Comparison of ENCODE assay signal across 20 cellular contexts in the genomic region with DNA sequence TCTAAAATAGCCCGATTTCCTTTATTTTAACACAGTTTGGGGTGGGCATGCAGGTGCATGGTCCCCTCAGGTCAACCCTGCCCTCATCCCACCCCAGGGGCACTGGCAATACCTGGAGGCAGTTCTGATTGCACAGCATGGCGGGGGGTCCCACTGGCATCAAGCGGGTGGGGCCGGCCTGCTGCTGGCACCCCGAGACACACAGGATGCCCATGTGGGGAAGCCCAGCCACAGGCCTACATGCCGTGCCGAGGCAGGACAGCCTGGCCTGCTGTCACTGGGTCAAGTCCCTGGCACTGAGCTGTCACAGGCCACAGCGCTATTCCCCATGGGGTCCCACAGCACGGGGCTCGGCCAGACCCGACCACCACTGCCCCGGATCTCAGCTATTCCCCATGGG. TPM values are rescaled to one million over a fixed set of nuclear protein-coding genes. Genes with fewer than 3 reads are reported as not detected.
"Had no signal": no experiment of that assay in that cellular context is flagged by ENCODE, and none has a peak within 500 bp of the region (broad histone marks: within the 10 kb centered on the region; RNA-seq: fewer than 3 reads in every experiment).

No MANE protein-coding gene starts in this region.

- H3K27ac ChIP-seq: esophagus squamous epithelium, foreskin keratinocyte, left ventricle myocardium inferior, testis, tibial nerve had no signal

- DNase-seq: cerebellar nuclear complex; dermis blood vessel endothelial cell; esophagus squamous epithelium; foreskin keratinocyte; immature natural killer cell; left cardiac atrium; left ventricle myocardium inferior; mesendoderm; right cardiac atrium; stimulated activated CD4-positive, alpha-beta T cell treated with anti-CD3 and anti-CD28 coated beads, Interleukin-2, amount 100 ng/mL, for 24 hours; stimulated activated CD4-positive, alpha-beta T cell treated with anti-CD3 and anti-CD28 coated beads, Interleukin-4, amount 100 ng/mL, for 4 hours; stimulated activated naive B cell treated with anti-CD40 and anti-IgM and Interleukin-4, amounts not matched to agents 10 μg/mL and 1 μg/mL and 100 μg/mL, for 72 hours; stimulated activated naive CD8-positive, alpha-beta T cell treated with anti-CD3 and anti-CD28 coated beads, Interleukin-15, amount 100 ng/mL, for 72 hours; testis had no signal

- H3K4me1 ChIP-seq: foreskin keratinocyte had no signal

- H3K27ac Mint-ChIP-seq: immature natural killer cell; natural killer cell treated with Interleukin-12 subunit alpha and Interleukin-12 subunit beta and Interleukin-15 and Interleukin-18, amount 100 ng/mL, for 72 hours; progenitor cell of endocrine pancreas; stimulated activated naive B cell treated with anti-CD40 and anti-IgM and Interleukin-4, amounts not matched to agents 10 μg/mL and 1 μg/mL and 100 μg/mL, for 72 hours; stimulated activated naive CD8-positive, alpha-beta T cell treated with anti-CD3 and anti-CD28 coated beads, Interleukin-15, amount 100 ng/mL, for 72 hours had no signal

- H3K4me1 Mint-ChIP-seq: immature natural killer cell had no signal

- H3K27me3 ChIP-seq: testis had no signal

- H3K4me3 Mint-ChIP-seq: immature natural killer cell; natural killer cell treated with Interleukin-12 subunit alpha and Interleukin-12 subunit beta and Interleukin-15 and Interleukin-18, amount 100 ng/mL, for 72 hours; stimulated activated naive B cell treated with anti-CD40 and anti-IgM and Interleukin-4, amounts not matched to agents 10 μg/mL and 1 μg/mL and 100 μg/mL, for 72 hours; stimulated activated naive CD8-positive, alpha-beta T cell treated with anti-CD3 and anti-CD28 coated beads, Interleukin-15, amount 100 ng/mL, for 72 hours had no signal

- H3K9me3 ChIP-seq: esophagus squamous epithelium, left ventricle myocardium inferior, testis, tibial nerve had no signal

- H3K9me3 Mint-ChIP-seq: immature natural killer cell; natural killer cell treated with Interleukin-12 subunit alpha and Interleukin-12 subunit beta and Interleukin-15 and Interleukin-18, amount 100 ng/mL, for 72 hours; stimulated activated naive CD8-positive, alpha-beta T cell treated with anti-CD3 and anti-CD28 coated beads, Interleukin-15, amount 100 ng/mL, for 72 hours had no signal

- H3K4me3 ChIP-seq: esophagus squamous epithelium, left ventricle myocardium inferior, testis, tibial nerve had no signal

- H3K36me3 ChIP-seq: esophagus squamous epithelium, left ventricle myocardium inferior, tibial nerve had no signal

- ATAC-seq: foreskin keratinocyte; left cardiac atrium; natural killer cell treated with Interleukin-12 subunit alpha and Interleukin-12 subunit beta and Interleukin-15 and Interleukin-18, amount 100 ng/mL, for 72 hours; right cardiac atrium had no signal

- H3K36me3 Mint-ChIP-seq: immature natural killer cell; natural killer cell treated with Interleukin-12 subunit alpha and Interleukin-12 subunit beta and Interleukin-15 and Interleukin-18, amount 100 ng/mL, for 72 hours had no signal

RNA-seq across cellular contexts. Expression of a gene that starts 11.9 kb away (rescaled TPM):
- total RNA-seq: epithelial cell of proximal tubule; foreskin keratinocyte; left ventricle myocardium inferior; natural killer cell treated with Interleukin-12 subunit alpha and Interleukin-12 subunit beta and Interleukin-15 and Interleukin-18, amount 100 ng/mL, for 72 hours; progenitor cell of endocrine pancreas; ureter had no signal
- polyA plus RNA-seq: foreskin keratinocyte, immature natural killer cell, keratinocyte, right cardiac atrium had no signal
